ENCODE assay signal across 1 cellular context in genomic region chr3:160565442-160566403, GRCh38.
A peak's percentile ranks its signal among the peaks of the same experiment; 100 is the strongest.
TF ChIP-seq lines count a peak whose summit lies in the region.

KPNA4 (minus strand) TSS chr3:160565571; CDS start chr3:160565282, 289 bp downstream.

TF ChIP-seq in WTC11, 78 proteins besides CTCF, POLR2A, EP300 and RAD21 (continued from another document):
- TF ChIP-seq AFF4 (CRISPR knock-in tag; IDR thresholded peaks at IDR 0.05; ENCODE audit: borderline replicate concordance) (no peak), ZNF416 (CRISPR knock-in tag; IDR thresholded peaks at IDR 0.05) (no peak), USF2 (CRISPR knock-in tag; IDR thresholded peaks at IDR 0.05) (peak; percentile 85), ZNF425 (CRISPR knock-in tag; conservative IDR thresholded peaks at IDR 0.05) (no peak), MYBL2 (CRISPR knock-in tag; IDR thresholded peaks at IDR 0.05) (peak; percentile 93), MXD4 (CRISPR knock-in tag; IDR thresholded peaks at IDR 0.05; ENCODE audit: borderline replicate concordance) (no peak), FOXJ3 (CRISPR knock-in tag; IDR thresholded peaks at IDR 0.05; ENCODE audit: borderline replicate concordance) (no peak), NR3C1 (CRISPR knock-in tag; conservative IDR thresholded peaks at IDR 0.05; ENCODE audit: low read depth) (no peak), HMGA2 (CRISPR knock-in tag; IDR thresholded peaks at IDR 0.05) (no peak; the same call in 1 of the 2 replicates), ERG (CRISPR knock-in tag; IDR thresholded peaks at IDR 0.05) (no peak), ZNF396 (CRISPR knock-in tag; IDR thresholded peaks at IDR 0.05; ENCODE audit: borderline replicate concordance) (no peak), ETV6 (CRISPR knock-in tag; IDR thresholded peaks at IDR 0.05) (peak; percentile 73; the same call in 1 of the 2 replicates), NR1H2 (CRISPR knock-in tag; IDR thresholded peaks at IDR 0.05) (no peak), STAT6 (CRISPR knock-in tag; conservative IDR thresholded peaks at IDR 0.05; ENCODE audit: low read depth) (no peak), ZSCAN18 (CRISPR knock-in tag; IDR thresholded peaks at IDR 0.05) (no peak), TEAD1 (CRISPR knock-in tag; IDR thresholded peaks at IDR 0.05) (no peak; the same call in 1 of the 2 replicates), ZNF232 (CRISPR knock-in tag; IDR thresholded peaks at IDR 0.05) (no peak), FOXP4 (CRISPR knock-in tag; IDR thresholded peaks at IDR 0.05) (peak; percentile 64; the same call in 1 of the 2 replicates), FOXP1 (CRISPR knock-in tag; IDR thresholded peaks at IDR 0.05; ENCODE audit: borderline replicate concordance) (peak; percentile 70), ZNF281 (CRISPR knock-in tag; IDR thresholded peaks at IDR 0.05) (0 out of 2 replicates have a peak, but pooled peaks have one; percentile 13), PREB (CRISPR knock-in tag; IDR thresholded peaks at IDR 0.05; ENCODE audit: borderline replicate concordance) (no peak), NR2C2 (CRISPR knock-in tag; IDR thresholded peaks at IDR 0.05) (no peak), ATF6 (CRISPR knock-in tag; IDR thresholded peaks at IDR 0.05) (no peak), E2F5 (CRISPR knock-in tag; IDR thresholded peaks at IDR 0.05) (peak; percentile 53; the same call in 1 of the 2 replicates)
